ENCODE assay signal across 1 cellular context in the genomic region with DNA sequence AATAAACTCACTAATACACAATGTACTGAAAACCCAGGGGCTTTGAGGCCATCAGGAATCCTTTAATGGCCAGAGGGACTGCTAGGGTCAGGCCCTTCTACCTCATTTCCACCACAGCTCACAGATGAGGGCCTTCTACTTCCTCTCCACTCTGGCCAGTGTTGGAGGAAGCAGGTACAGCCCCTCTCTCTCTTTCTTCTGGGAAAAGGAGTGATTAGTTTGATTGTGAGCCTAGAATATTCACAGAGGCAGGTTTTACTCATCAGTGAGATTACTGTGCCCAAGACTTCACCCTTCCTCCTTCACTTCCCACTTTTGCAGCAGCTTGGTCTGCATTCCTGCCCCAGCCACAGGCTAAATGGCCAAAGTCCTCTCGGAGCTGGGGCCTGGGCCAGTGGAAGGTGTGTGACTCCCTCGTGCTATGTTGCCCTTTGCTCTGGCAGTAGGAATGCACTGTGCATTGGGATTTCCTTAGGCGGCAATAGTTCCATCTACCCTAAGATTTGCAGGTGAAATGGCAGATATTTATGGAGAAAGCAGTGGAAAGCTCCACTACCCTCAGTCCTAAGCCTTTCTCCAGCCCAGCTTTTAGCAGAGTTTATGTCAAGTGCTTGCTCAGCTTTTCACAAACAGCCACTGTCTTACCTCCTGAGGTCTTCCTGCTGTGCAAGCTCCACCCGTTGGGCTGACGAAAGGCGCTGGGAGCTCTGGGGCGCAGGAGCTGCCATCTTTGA.
TF ChIP-seq lines count a peak whose summit lies in the region.

No MANE protein-coding gene starts in this region.

TF ChIP-seq in HepG2, 621 proteins besides CTCF, POLR2A, EP300 and RAD21 (continued from another document and continues in another):
- peak; percentile 99 for TF ChIP-seq PAXIP1 (CRISPR knock-in tag; conservative IDR thresholded peaks at IDR 0.05)
- TF ChIP-seq ZNF441 (CRISPR knock-in tag; IDR thresholded peaks at IDR 0.05; ENCODE audit: borderline replicate concordance), result peak; percentile 92
- peak; percentile 98 for TF ChIP-seq ZMYM4 (CRISPR knock-in tag; IDR thresholded peaks at IDR 0.05)
- TF ChIP-seq ZNF792 (CRISPR knock-in tag; IDR thresholded peaks at IDR 0.05), result peak; percentile 93
- no peak for TF ChIP-seq CHD2 (IDR thresholded peaks at IDR 0.05; ENCODE audit: low read depth, low read length)
- no peak for TF ChIP-seq REXO4 (CRISPR knock-in tag; IDR thresholded peaks at IDR 0.05; ENCODE audit: borderline replicate concordance)
- TF ChIP-seq TFDP1 (CRISPR knock-in tag; IDR thresholded peaks at IDR 0.05; ENCODE audit: borderline replicate concordance), result peak; percentile 82; the same call in 1 of the 2 replicates
- TF ChIP-seq ZSCAN29 (CRISPR knock-in tag; conservative IDR thresholded peaks at IDR 0.05), result peak; percentile 63; the same call in 1 of the 2 replicates
- no peak for TF ChIP-seq MATR3 (CRISPR knock-in tag; IDR thresholded peaks at IDR 0.05)
- TF ChIP-seq TMF1 (CRISPR knock-in tag; IDR thresholded peaks at IDR 0.05; ENCODE audit: low read depth), result peak; percentile 63; the same call in 1 of the 2 replicates
- TF ChIP-seq, protein P1, sequence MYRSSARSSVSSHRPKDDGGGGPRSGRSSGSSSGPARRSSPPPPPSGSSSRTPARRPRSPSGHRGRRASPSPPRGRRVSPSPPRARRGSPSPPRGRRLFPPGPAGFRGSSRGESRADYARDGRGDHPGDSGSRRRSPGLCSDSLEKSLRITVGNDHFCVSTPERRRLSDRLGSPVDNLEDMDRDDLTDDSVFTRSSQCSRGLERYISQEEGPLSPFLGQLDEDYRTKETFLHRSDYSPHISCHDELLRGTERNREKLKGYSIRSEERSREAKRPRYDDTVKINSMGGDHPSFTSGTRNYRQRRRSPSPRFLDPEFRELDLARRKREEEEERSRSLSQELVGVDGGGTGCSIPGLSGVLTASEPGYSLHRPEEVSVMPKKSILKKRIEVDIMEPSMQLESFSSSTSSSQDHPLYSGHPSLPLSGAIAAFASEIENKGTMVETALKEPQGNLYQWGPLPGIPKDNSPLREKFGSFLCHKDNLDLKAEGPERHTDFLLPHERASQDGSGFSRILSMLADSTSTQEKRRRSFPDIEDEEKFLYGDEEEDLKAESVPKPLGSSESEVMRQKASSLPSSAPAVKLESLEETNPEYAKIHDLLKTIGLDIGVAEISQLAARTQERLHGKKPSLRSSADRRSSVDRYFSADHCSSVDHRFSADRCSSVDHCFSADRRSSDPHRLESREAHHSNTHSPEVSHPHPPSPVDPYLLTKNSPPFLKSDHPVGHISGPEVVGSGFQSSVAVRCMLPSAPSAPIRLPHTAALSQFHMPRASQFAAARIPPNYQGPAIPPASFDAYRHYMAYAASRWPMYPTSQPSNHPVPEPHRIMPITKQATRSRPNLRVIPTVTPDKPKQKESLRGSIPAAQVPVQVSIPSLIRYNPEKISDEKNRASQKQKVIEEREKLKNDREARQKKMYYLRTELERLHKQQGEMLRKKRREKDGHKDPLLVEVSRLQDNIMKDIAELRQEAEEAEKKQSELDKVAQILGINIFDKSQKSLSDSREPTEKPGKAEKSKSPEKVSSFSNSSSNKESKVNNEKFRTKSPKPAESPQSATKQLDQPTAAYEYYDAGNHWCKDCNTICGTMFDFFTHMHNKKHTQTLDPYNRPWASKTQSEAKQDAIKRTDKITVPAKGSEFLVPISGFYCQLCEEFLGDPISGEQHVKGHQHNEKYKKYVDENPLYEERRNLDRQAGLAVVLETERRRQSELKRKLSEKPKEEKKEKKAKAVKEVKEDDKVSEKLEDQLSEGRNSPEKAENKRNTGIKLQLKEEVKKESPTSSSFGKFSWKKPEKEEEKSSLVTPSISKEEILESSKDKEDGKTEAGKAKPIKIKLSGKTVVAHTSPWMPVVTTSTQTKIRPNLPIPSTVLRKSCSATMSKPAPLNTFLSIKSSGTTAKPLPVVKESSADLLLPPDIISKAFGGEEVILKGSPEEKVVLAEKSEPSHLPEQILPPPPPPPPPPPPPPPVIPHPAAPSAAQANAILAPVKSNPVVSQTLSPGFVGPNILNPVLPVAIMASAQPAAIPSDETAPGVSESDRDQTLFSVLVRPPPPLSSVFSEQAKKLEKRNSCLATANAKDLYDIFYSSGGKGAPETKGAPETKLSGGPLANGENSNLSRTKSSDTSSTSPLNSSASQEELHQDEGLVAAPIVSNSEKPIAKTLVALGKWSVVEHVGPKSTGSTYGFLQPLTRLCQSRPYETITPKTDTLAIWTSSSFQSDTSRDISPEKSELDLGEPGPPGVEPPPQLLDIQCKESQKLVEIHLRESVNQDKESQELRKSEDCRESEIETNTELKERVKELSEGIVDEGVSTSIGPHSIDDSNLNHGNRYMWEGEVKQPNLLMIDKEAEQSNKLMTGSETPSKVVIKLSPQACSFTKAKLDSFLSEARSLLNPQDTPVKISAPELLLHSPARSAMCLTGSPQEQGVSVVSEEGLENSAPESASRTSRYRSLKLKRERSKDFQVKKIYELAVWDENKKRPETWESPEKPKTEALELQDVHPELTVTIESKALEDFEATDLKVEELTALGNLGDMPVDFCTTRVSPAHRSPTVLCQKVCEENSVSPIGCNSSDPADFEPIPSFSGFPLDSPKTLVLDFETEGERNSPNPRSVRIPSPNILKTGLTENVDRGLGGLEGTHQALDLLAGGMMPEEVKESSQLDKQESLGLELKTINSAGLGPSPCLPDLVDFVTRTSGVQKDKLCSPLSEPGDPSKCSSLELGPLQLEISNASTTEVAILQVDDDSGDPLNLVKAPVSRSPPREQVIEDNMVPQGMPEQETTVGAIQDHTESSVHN (CRISPR knock-in tag; IDR thresholded peaks at IDR 0.05), result 0 out of 2 replicates have a peak, but pooled peaks have one; percentile 38
- peak; percentile 58; the same call in 1 of the 2 replicates for TF ChIP-seq DRAP1 (CRISPR knock-in tag; IDR thresholded peaks at IDR 0.05)
- TF ChIP-seq ZMYM3 (CRISPR knock-in tag; IDR thresholded peaks at IDR 0.05), result peak; percentile 88; the same call in 1 of the 2 replicates
- TF ChIP-seq RFX5 (IDR thresholded peaks at IDR 0.05; ENCODE audit: low read depth, low read length), result no peak
- peak; percentile 86 for TF ChIP-seq ZMAT3 (CRISPR knock-in tag; conservative IDR thresholded peaks at IDR 0.05)
- TF ChIP-seq ZNF564 (CRISPR knock-in tag; IDR thresholded peaks at IDR 0.05), result 0 out of 2 replicates have a peak, but pooled peaks have one; percentile 72
- TF ChIP-seq SMAD3 (CRISPR knock-in tag; IDR thresholded peaks at IDR 0.05), result peak; percentile 94; the same call in 1 of the 2 replicates
- no peak for TF ChIP-seq THAP8 (CRISPR knock-in tag; IDR thresholded peaks at IDR 0.05; ENCODE audit: borderline replicate concordance)
- peak; percentile 40 for TF ChIP-seq ZNF781 (CRISPR knock-in tag; IDR thresholded peaks at IDR 0.05; ENCODE audit: borderline replicate concordance, not compliant biosample characterization)
- peak; percentile 47; the same call in 1 of the 2 replicates for TF ChIP-seq ZNF335 (CRISPR knock-in tag; IDR thresholded peaks at IDR 0.05)
- TF ChIP-seq, protein P2, sequence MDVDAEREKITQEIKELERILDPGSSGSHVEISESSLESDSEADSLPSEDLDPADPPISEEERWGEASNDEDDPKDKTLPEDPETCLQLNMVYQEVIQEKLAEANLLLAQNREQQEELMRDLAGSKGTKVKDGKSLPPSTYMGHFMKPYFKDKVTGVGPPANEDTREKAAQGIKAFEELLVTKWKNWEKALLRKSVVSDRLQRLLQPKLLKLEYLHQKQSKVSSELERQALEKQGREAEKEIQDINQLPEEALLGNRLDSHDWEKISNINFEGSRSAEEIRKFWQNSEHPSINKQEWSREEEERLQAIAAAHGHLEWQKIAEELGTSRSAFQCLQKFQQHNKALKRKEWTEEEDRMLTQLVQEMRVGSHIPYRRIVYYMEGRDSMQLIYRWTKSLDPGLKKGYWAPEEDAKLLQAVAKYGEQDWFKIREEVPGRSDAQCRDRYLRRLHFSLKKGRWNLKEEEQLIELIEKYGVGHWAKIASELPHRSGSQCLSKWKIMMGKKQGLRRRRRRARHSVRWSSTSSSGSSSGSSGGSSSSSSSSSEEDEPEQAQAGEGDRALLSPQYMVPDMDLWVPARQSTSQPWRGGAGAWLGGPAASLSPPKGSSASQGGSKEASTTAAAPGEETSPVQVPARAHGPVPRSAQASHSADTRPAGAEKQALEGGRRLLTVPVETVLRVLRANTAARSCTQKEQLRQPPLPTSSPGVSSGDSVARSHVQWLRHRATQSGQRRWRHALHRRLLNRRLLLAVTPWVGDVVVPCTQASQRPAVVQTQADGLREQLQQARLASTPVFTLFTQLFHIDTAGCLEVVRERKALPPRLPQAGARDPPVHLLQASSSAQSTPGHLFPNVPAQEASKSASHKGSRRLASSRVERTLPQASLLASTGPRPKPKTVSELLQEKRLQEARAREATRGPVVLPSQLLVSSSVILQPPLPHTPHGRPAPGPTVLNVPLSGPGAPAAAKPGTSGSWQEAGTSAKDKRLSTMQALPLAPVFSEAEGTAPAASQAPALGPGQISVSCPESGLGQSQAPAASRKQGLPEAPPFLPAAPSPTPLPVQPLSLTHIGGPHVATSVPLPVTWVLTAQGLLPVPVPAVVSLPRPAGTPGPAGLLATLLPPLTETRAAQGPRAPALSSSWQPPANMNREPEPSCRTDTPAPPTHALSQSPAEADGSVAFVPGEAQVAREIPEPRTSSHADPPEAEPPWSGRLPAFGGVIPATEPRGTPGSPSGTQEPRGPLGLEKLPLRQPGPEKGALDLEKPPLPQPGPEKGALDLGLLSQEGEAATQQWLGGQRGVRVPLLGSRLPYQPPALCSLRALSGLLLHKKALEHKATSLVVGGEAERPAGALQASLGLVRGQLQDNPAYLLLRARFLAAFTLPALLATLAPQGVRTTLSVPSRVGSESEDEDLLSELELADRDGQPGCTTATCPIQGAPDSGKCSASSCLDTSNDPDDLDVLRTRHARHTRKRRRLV (CRISPR knock-in tag; IDR thresholded peaks at IDR 0.05), result 0 out of 2 replicates have a peak, but pooled peaks have one; percentile 30
- no peak for TF ChIP-seq ZNF660 (CRISPR knock-in tag; IDR thresholded peaks at IDR 0.05; ENCODE audit: borderline replicate concordance, low read depth)
- 0 out of 2 replicates have a peak, but pooled peaks have one; percentile 16 for TF ChIP-seq MAFG (CRISPR knock-in tag; IDR thresholded peaks at IDR 0.05)
- TF ChIP-seq ZFP90 (CRISPR knock-in tag; IDR thresholded peaks at IDR 0.05; ENCODE audit: borderline replicate concordance), result no peak
- TF ChIP-seq, protein P3, sequence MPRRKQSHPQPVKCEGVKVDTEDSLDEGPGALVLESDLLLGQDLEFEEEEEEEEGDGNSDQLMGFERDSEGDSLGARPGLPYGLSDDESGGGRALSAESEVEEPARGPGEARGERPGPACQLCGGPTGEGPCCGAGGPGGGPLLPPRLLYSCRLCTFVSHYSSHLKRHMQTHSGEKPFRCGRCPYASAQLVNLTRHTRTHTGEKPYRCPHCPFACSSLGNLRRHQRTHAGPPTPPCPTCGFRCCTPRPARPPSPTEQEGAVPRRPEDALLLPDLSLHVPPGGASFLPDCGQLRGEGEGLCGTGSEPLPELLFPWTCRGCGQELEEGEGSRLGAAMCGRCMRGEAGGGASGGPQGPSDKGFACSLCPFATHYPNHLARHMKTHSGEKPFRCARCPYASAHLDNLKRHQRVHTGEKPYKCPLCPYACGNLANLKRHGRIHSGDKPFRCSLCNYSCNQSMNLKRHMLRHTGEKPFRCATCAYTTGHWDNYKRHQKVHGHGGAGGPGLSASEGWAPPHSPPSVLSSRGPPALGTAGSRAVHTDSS (CRISPR knock-in tag; conservative IDR thresholded peaks at IDR 0.05), result no peak
